In the genomic region with DNA sequence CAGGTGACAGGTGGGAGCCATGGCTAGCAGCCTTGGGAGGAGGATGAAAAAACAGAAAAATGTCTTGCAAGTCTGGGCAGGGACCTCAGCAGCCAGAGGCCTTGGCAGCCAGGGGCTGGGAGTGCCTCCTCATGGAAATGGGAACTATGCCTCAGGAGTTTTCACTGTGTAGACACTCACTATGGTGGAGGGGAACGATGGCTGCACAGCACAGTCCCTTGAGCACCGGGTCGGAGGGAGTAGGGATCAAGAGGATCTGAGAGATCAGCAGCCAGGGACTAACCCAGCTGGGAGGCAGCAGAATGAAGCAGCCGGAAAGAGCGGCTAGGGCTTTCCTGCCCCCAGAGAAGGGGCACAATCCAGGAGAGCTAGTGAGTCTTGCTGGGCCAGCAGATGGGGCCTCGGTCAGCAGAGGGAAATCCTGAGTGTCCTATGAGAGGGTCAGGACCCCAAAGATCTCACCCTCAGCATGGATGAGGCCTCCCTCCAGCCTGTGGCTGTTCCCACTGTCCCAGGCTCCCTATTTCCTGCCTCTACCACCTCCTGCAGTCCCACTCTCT, we compare ENCODE assay signal across 1 cellular context.
TF ChIP-seq lines count a peak whose summit lies in the region.

No MANE protein-coding gene starts in this region.

TF ChIP-seq in endothelial cell of umbilical vein, 7 proteins besides CTCF, POLR2A, EP300 and RAD21:
- TF ChIP-seq FOS (IDR thresholded peaks at IDR 0.05; ENCODE audit: borderline replicate concordance, insufficient read depth, low read length) = no peak
- no peak for TF ChIP-seq JUN (IDR thresholded peaks at IDR 0.05; ENCODE audit: borderline replicate concordance, insufficient read depth, insufficient read length, low read depth)
- TF ChIP-seq GATA2 (IDR thresholded peaks at IDR 0.05; ENCODE audit: insufficient read depth, insufficient read length, low read depth, low read length) = no peak
TF ChIP-seq in endothelial cell of umbilical vein: peak in this region for 0.
